ENCODE assay signal across 21 cellular contexts in the genomic region with DNA sequence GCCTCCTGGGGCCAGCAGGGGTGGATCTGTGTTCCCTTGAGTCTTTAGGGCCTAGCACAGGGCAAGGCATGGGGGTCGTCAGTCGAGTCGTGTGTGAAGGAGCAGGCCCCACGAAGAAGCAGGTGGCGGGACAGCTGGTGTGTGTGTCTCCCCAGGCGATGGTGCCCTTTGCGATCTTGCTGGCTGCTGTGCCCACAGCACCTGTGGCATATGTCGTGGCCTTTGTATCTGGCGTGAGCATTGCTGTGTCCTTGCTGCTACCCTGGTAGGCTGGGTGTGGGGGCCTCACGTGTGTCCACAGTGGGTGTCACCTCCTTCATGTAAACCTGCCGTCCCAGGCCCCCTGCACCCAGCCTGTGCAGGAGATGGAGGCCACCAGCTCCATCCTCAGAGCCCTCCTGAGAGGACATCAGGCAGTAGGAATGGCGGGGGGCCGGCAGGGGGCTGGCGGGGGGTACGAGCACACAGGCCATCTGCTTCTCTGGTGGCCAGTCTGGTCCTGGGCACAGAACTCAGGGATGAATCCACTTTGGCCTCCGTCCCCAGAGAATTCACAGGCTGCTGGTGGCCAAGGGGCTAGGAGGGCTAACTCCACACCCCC. TPM values are rescaled to one million over a fixed set of nuclear protein-coding genes. Genes with fewer than 3 reads are reported as not detected.
"Had no signal": no experiment of that assay in that cellular context is flagged by ENCODE, and none has a peak within 500 bp of the region (broad histone marks: within the 10 kb centered on the region; RNA-seq: fewer than 3 reads in every experiment).

No MANE protein-coding gene starts in this region.

- H3K4me1 ChIP-seq: esophagus muscularis mucosa, gastrocnemius medialis, pancreas, tibial nerve, upper lobe of right lung had no signal

- ATAC-seq: effector memory CD8-positive, alpha-beta T cell; gastrocnemius medialis; natural killer cell; pancreas; stimulated activated effector memory CD8-positive, alpha-beta T cell treated with anti-CD3 and anti-CD28 coated beads, Interleukin-12 subunit alpha, Interleukin-12 subunit beta, amount 100 ng/mL, for 72 hours had no signal

- H3K27me3 ChIP-seq: esophagus muscularis mucosa, gastrocnemius medialis, pancreas, tibial nerve, upper lobe of right lung had no signal

- FAIRE-seq: colon, pancreas had no signal

- H3K27ac Mint-ChIP-seq: dendritic cell treated with granulocyte-macrophage colony-stimulating factor and Interleukin-4, amounts not matched to agents 40 ng/mL and 50 ng/mL, for 4 days; natural killer cell; progenitor cell of endocrine pancreas; stimulated activated naive CD8-positive, alpha-beta T cell treated with anti-CD3 and anti-CD28 coated beads, Interleukin-15, Interleukin-2, amounts not matched to agents 100 ng/mL and 50 ng/mL, for 24 hours had no signal

- H3K4me3 ChIP-seq: esophagus muscularis mucosa, gastrocnemius medialis, mucosa of descending colon, pancreas, tibial nerve, upper lobe of right lung had no signal

- H3K27me3 Mint-ChIP-seq: dendritic cell treated with granulocyte-macrophage colony-stimulating factor and Interleukin-4, amounts not matched to agents 40 ng/mL and 50 ng/mL, for 4 days; effector memory CD8-positive, alpha-beta T cell; progenitor cell of endocrine pancreas; stimulated activated naive CD8-positive, alpha-beta T cell treated with anti-CD3 and anti-CD28 coated beads, Interleukin-15, Interleukin-2, amounts not matched to agents 100 ng/mL and 50 ng/mL, for 24 hours had no signal

- DNase-seq: effector memory CD8-positive, alpha-beta T cell; gastrocnemius medialis; islet precursor cell; mucosa of descending colon; natural killer cell; occipital lobe; right cardiac atrium; stimulated activated CD4-positive, alpha-beta T cell treated with anti-CD3 and anti-CD28 coated beads, Interleukin-4, amount 100 ng/mL, for 1 hour; stimulated activated CD8-positive, alpha-beta memory T cell treated with anti-CD3 and anti-CD28 coated beads, Interleukin-4, amount 100 ng/mL, for 48 hours; upper lobe of right lung had no signal

- H3K9me3 Mint-ChIP-seq: dendritic cell treated with granulocyte-macrophage colony-stimulating factor and Interleukin-4, amounts not matched to agents 40 ng/mL and 50 ng/mL, for 4 days; effector memory CD8-positive, alpha-beta T cell; natural killer cell; neural crest cell; stimulated activated effector memory CD8-positive, alpha-beta T cell treated with anti-CD3 and anti-CD28 coated beads, Interleukin-12 subunit alpha, Interleukin-12 subunit beta, amount 100 ng/mL, for 72 hours; stimulated activated naive CD8-positive, alpha-beta T cell treated with anti-CD3 and anti-CD28 coated beads, Interleukin-15, Interleukin-2, amounts not matched to agents 100 ng/mL and 50 ng/mL, for 24 hours had no signal

- H3K36me3 Mint-ChIP-seq: natural killer cell had no signal

- H3K36me3 ChIP-seq: pancreas had no signal

- H3K9me3 ChIP-seq: esophagus muscularis mucosa, gastrocnemius medialis, mucosa of descending colon, pancreas, tibial nerve, upper lobe of right lung had no signal

- H3K27ac ChIP-seq: epithelial cell of prostate, esophagus muscularis mucosa, gastrocnemius medialis, pancreas, tibial nerve, upper lobe of right lung had no signal

- H3K4me3 Mint-ChIP-seq: dendritic cell treated with granulocyte-macrophage colony-stimulating factor and Interleukin-4, amounts not matched to agents 40 ng/mL and 50 ng/mL, for 4 days; effector memory CD8-positive, alpha-beta T cell; natural killer cell; neural crest cell; stimulated activated effector memory CD8-positive, alpha-beta T cell treated with anti-CD3 and anti-CD28 coated beads, Interleukin-12 subunit alpha, Interleukin-12 subunit beta, amount 100 ng/mL, for 72 hours; stimulated activated naive CD8-positive, alpha-beta T cell treated with anti-CD3 and anti-CD28 coated beads, Interleukin-15, Interleukin-2, amounts not matched to agents 100 ng/mL and 50 ng/mL, for 24 hours had no signal

RNA-seq across cellular contexts. Expression of gene MFSD2B, which starts 13.2 kb away (rescaled TPM):
- total RNA-seq: gastrocnemius medialis, left lobe of liver, occipital lobe had no signal
